12 cellular contexts compared by ENCODE assay signal in genomic region chr7:27704407-27705199, GRCh38.
"Had no signal": no experiment of that assay in that cellular context is flagged by ENCODE, and none has a peak within 500 bp of the region (broad histone marks: within the 10 kb centered on the region; RNA-seq: fewer than 3 reads in every experiment).

No MANE protein-coding gene starts in this region.

- ATAC-seq: gastroesophageal sphincter; left colon; natural killer cell; stimulated activated naive CD8-positive, alpha-beta T cell treated with anti-CD3 and anti-CD28 coated beads, Interleukin-15, amount 100 ng/mL, for 72 hours had no signal

- DNase-seq: activated naive CD8-positive, alpha-beta T cell treated with anti-CD3 and anti-CD28 coated beads for 36 hours; brain microvascular endothelial cell; cerebellar nuclear complex; effector memory CD4-positive, alpha-beta T cell; left colon; natural killer cell; nucleus accumbens; right cardiac atrium; spleen; stimulated activated naive CD8-positive, alpha-beta T cell treated with anti-CD3 and anti-CD28 coated beads, Interleukin-15, amount 100 ng/mL, for 72 hours had no signal

- FAIRE-seq: islet of Langerhans had no signal

- H3K36me3 ChIP-seq: brain microvascular endothelial cell, gastroesophageal sphincter, spleen had no signal

- H3K4me1 ChIP-seq: gastroesophageal sphincter, spleen had no signal

- H3K9me3 ChIP-seq: gastroesophageal sphincter, spleen had no signal

- H3K27ac ChIP-seq: brain microvascular endothelial cell, gastroesophageal sphincter, spleen had no signal

- H3K27me3 ChIP-seq: brain microvascular endothelial cell had no signal

- H3K4me3 ChIP-seq: gastroesophageal sphincter, spleen had no signal
